In genomic region chr2:143341478-143341877, GRCh38 we compare ENCODE assay signal across 27 cellular contexts.
DNase-seq lines count a peak whose midpoint lies in the region; ATAC-seq, FAIRE-seq and TF ChIP-seq lines count a peak whose summit lies in the region.
"Had no signal": no experiment of that assay in that cellular context is flagged by ENCODE, and none has a peak within 500 bp of the region (broad histone marks: within the 10 kb centered on the region; RNA-seq: fewer than 3 reads in every experiment).

No MANE protein-coding gene starts in this region.

- H4K20me1 ChIP-seq in GM23338 (replicated peaks; ENCODE audit: insufficient read depth) (no peaks in the 10 kb centered on the region), K562 (replicated peaks; ENCODE audit: control insufficient read depth, insufficient read depth, low read length) (no peaks in the 10 kb centered on the region)

- no peak for DNase-seq in A549 (ENCODE audit: low read depth in 1 of 2, low spot score in 1 of 2)
- DNase-seq in GM23338 (ENCODE audit: low spot score): no peak
- DNase-seq in K562 (ENCODE audit: extremely low read depth in 1 of 4, low spot score in 3 of 4): no peak
- DNase-seq in DMS 273 (lab: John Stamatoyannopoulos, UW; ENCODE audit: unreplicated experiment): no peak
- no peak for DNase-seq in psoas muscle
- DNase-seq: 8988T; AML-193; Caco-2; Calu3; CD4-positive, alpha-beta T cell; CD8-positive, alpha-beta T cell; DMS 273 treated with DMSO at 0.1 percent for 48 hours; DMS153; DMS53; DMS79; DND-41; EL; GDM1 had no signal

- no TSS peak for BruUV-seq in K562 (replicated peaks; lab: Mats Ljungman, UMichigan)

- H3K9me3 Mint-ChIP-seq in GM23338: no peaks in the 10 kb centered on the region
- H3K9me3 Mint-ChIP-seq: CD4-positive, alpha-beta T cell; CD8-positive, alpha-beta T cell had no signal

- TF ChIP-seq POLR2A in A549 (IDR thresholded peaks at IDR 0.05; ENCODE audit: low read length): no peak
- TF ChIP-seq POLR2A in K562 (conservative IDR thresholded peaks at IDR 0.05): no peak

- H3K27ac ChIP-seq in A549 (no peak overlapping the region), GM23338 (ENCODE audit: low read depth) (no peak overlapping the region), K562 (ENCODE audit: extremely low read depth, low read depth, low read length) (no peak overlapping the region), psoas muscle (no peak overlapping the region)
- H3K27ac ChIP-seq: BLaER1 treated with 17β-estradiol and CSF1 and Interleukin-3, amounts not matched to agents 10 nM and 100 nM; C4-2B had no signal

- H3K9me1 ChIP-seq in K562 (ENCODE audit: control insufficient read depth, insufficient read depth, low read length): no peaks in the 10 kb centered on the region

- intact Hi-C loops in K562 (cut with micrococcal nuclease) (no loop called here), psoas muscle (cut with DNase I) (no loop called here)

- H3K27me3 Mint-ChIP-seq in GM23338 (ENCODE audit: insufficient read depth, low read depth, poor library complexity): no peaks in the 10 kb centered on the region
- H3K27me3 Mint-ChIP-seq: B cell; CD4-positive, alpha-beta T cell had no signal

- no peaks in the 10 kb centered on the region for H3K9me3 ChIP-seq in A549
- no peaks in the 10 kb centered on the region for H3K9me3 ChIP-seq in K562 (replicated peaks; ENCODE audit: control insufficient read depth, insufficient read depth, low read depth, low read length)
- no peaks in the 10 kb centered on the region for H3K9me3 ChIP-seq in psoas muscle
- H3K9me3 ChIP-seq: BLaER1 treated with 17β-estradiol and CSF1 and Interleukin-3, amounts not matched to agents 10 nM and 100 nM; Caco-2 had no signal

- TF ChIP-seq CTCF in A549 (IDR thresholded peaks at IDR 0.05): no peak
- TF ChIP-seq CTCF in GM23338 (conservative IDR thresholded peaks at IDR 0.05; ENCODE audit: low read depth in 2 of 2): no peak
- TF ChIP-seq CTCF in K562 (IDR thresholded peaks at IDR 0.05 in 2 of 3, conservative IDR thresholded peaks at IDR 0.05 in 1 of 3; ENCODE audit: insufficient read depth in 2 of 3, low read depth in 1 of 3, low read length in 3 of 3): no peak
- no peak for TF ChIP-seq CTCF in psoas muscle (IDR thresholded peaks at IDR 0.05)

- 36% methylated on average over 2 of the region's 2 CpGs for WGBS in A549 (ENCODE audit: missing lambda C conversion rate)
- WGBS in K562 (ENCODE audit: insufficient coverage, low coverage, missing lambda C conversion rate): 19% methylated on average over 2 of the region's 2 CpGs
- WGBS in psoas muscle, 3 donors: 96 to 98% (median 97%) methylated on average over 2 of the region's 2 CpGs

- no peaks in the 10 kb centered on the region for H3K36me3 ChIP-seq in GM23338 (ENCODE audit: insufficient read depth)
- H3K36me3 ChIP-seq in K562 (ENCODE audit: control insufficient read depth, insufficient read depth, low read length): no peaks in the 10 kb centered on the region
- no peaks in the 10 kb centered on the region for H3K36me3 ChIP-seq in psoas muscle (ENCODE audit: insufficient read depth in 1 of 2, low read depth in 1 of 2)

- H3K4me1 ChIP-seq in A549 (no peaks in the 10 kb centered on the region), GM23338 (ENCODE audit: insufficient read depth) (peaks cover 24% of the 10 kb centered on the region), K562 (replicated peaks in 1 of 2; ENCODE audit: control insufficient read depth in 2 of 2, insufficient read depth in 2 of 2, low read length in 2 of 2) (no peaks in the 10 kb centered on the region), psoas muscle (no peaks in the 10 kb centered on the region)
- H3K4me1 ChIP-seq: BLaER1 treated with 17β-estradiol and CSF1 and Interleukin-3, amounts not matched to agents 10 nM and 100 nM; Caco-2 had no signal

- H3K4me3 Mint-ChIP-seq in GM23338: no peak overlapping the region
- H3K4me3 Mint-ChIP-seq: B cell; CD4-positive, alpha-beta T cell; CD8-positive, alpha-beta T cell had no signal

- H3K27me3 ChIP-seq in GM23338 (ENCODE audit: insufficient read depth) (no peaks in the 10 kb centered on the region), K562 (ENCODE audit: control insufficient read depth in 2 of 2, insufficient read depth in 2 of 2, low read length in 2 of 2) (no peaks in the 10 kb centered on the region), psoas muscle (ENCODE audit: insufficient read depth in 3 of 3, low read length in 2 of 3) (no peaks in the 10 kb centered on the region)
- H3K27me3 ChIP-seq: BLaER1 treated with 17β-estradiol and CSF1 and Interleukin-3, amounts not matched to agents 10 nM and 100 nM had no signal

- FAIRE-seq in A549 (lab: Jason Lieb, UNC) (no peak), K562 (lab: Jason Lieb, UNC) (no peak)
- FAIRE-seq: A204.1, D721Med, GM12878, GM12892, GM18507 had no signal

- peak overlapping the region; percentile 45; the same call in 1 of the 2 replicates for H3K27ac Mint-ChIP-seq in GM23338
- H3K27ac Mint-ChIP-seq: B cell; CD8-positive, alpha-beta T cell had no signal

- no peaks in the 10 kb centered on the region for H3F3A ChIP-seq in GM23338 (replicated peaks; ENCODE audit: low read depth)

- H3K4me1 Mint-ChIP-seq in GM23338: peaks cover 42% of the 10 kb centered on the region

- no peak overlapping the region for H3K4me3 ChIP-seq in A549
- no peak overlapping the region for H3K4me3 ChIP-seq in GM23338
- no peak overlapping the region for H3K4me3 ChIP-seq in K562
- no peak overlapping the region for H3K4me3 ChIP-seq in psoas muscle
- H3K4me3 ChIP-seq: BLaER1 treated with 17β-estradiol and CSF1 and Interleukin-3, amounts not matched to agents 10 nM and 100 nM; GM12878 had no signal

- CTCF ChIA-PET in A549 (lab: Yijun Ruan, JAX) (interaction anchor here (1.5 kb wide), 1 partner anchor 10 kb away, joined by 3 read pairs; no protein-coding TSS in a partner anchor), K562 (lab: Yijun Ruan, JAX; ENCODE audit: low intra/inter-chr PET ratio) (no interaction called here)

- TF ChIP-seq RAD21 in A549 (conservative IDR thresholded peaks at IDR 0.05 in 1 of 2, IDR thresholded peaks at IDR 0.05 in 1 of 2) (no peak), K562 (CRISPR knock-in tag; conservative IDR thresholded peaks at IDR 0.05 in 1 of 2, IDR thresholded peaks at IDR 0.05 in 1 of 2) (no peak)

- no peaks in the 10 kb centered on the region for H3K36me3 Mint-ChIP-seq in GM23338 (ENCODE audit: low read depth)

- in situ Hi-C loops in K562 (cut with MboI): no loop called here

- H3K9ac ChIP-seq in K562 (ENCODE audit: insufficient read depth in 1 of 2, low read depth in 2 of 2, low read length in 2 of 2): no peak overlapping the region
- H3K9ac ChIP-seq: BLaER1 treated with 17β-estradiol and CSF1 and Interleukin-3, amounts not matched to agents 10 nM and 100 nM had no signal

- H2AFZ ChIP-seq in GM23338: no peak overlapping the region
- H2AFZ ChIP-seq in K562 (ENCODE audit: low read depth, low read length): no peak overlapping the region

- H3K9me2 ChIP-seq in GM23338 (ENCODE audit: insufficient read depth): no peaks in the 10 kb centered on the region

- no peak overlapping the region for H3K4me2 ChIP-seq in A549
- H3K4me2 ChIP-seq in GM23338: no peak overlapping the region
- H3K4me2 ChIP-seq in K562 (ENCODE audit: insufficient read depth, low read length): no peak overlapping the region
- H3K4me2 ChIP-seq: BLaER1 treated with 17β-estradiol and CSF1 and Interleukin-3, amounts not matched to agents 10 nM and 100 nM had no signal

- ATAC-seq in A549 (no peak), GM23338 (no peak), K562 (no peak), GM19324 (IDR thresholded peaks at IDR 0.05; ENCODE audit: low FRiP score, unreplicated experiment) (no peak), psoas muscle (no peak)
- ATAC-seq: CD8-positive, alpha-beta T cell; GM12878 had no signal

- no peaks in the 10 kb centered on the region for H3K79me2 ChIP-seq in GM23338 (replicated peaks; ENCODE audit: insufficient read depth)
- no peaks in the 10 kb centered on the region for H3K79me2 ChIP-seq in K562 (ENCODE audit: control insufficient read depth, insufficient read depth, low read length)

- TF ChIP-seq EP300 in A549 (IDR thresholded peaks at IDR 0.05) (no peak), K562 (IDR thresholded peaks at IDR 0.05; ENCODE audit: low read length) (no peak)

- POLR2A ChIA-PET in A549 (lab: Yijun Ruan, JAX): no interaction called here
- POLR2A ChIA-PET in K562 (lab: Yijun Ruan, JAX): no interaction called here

TF ChIP-seq in A549, 52 proteins besides CTCF, POLR2A, EP300 and RAD21 (continues in another document):
- TF ChIP-seq ZC3H11A (IDR thresholded peaks at IDR 0.05): no peak

TF ChIP-seq in K562, 482 proteins besides CTCF, POLR2A, EP300 and RAD21:
- TF ChIP-seq OTX1 (CRISPR knock-in tag; IDR thresholded peaks at IDR 0.05): no peak
- TF ChIP-seq ZNF316 (IDR thresholded peaks at IDR 0.05): peak; percentile 34; the same call in 1 of the 2 replicates
- peak; percentile 30 for TF ChIP-seq MAFF (IDR thresholded peaks at IDR 0.05; ENCODE audit: low read length)
- TF ChIP-seq MAFG (tag; conservative IDR thresholded peaks at IDR 0.05): peak; percentile 33; the same call in 1 of the 2 replicates
TF ChIP-seq in K562: peak in this region for 3.

Comparison
In these comparisons a context has a peak if more than half of its experiments do, and no peak if none do; other contexts are left out.
1. Of the 35 proteins assayed by ChIP-seq in both K562 and A549: peak only in K562: none; only in A549: MAFK; in both: none; in neither: 34.